Comparison of ENCODE assay signal across 14 cellular contexts in genomic region chr6:49476564-49476963, GRCh38. TPM values are rescaled to one million over a fixed set of nuclear protein-coding genes. Genes with fewer than 3 reads are reported as not detected.
"Had no signal": no experiment of that assay in that cellular context is flagged by ENCODE, and none has a peak within 500 bp of the region (broad histone marks: within the 10 kb centered on the region; RNA-seq: fewer than 3 reads in every experiment).

No MANE protein-coding gene starts in this region.

RNA-seq across cellular contexts. Expression of gene GLYATL3, which starts 23.2 kb away (rescaled TPM):
- total RNA-seq: activated B cell treated with CpG ODN at 0.5 μM for 24 hours; activated CD4-positive, alpha-beta memory T cell treated with anti-CD3 and anti-CD28 coated beads for 36 hours; activated CD4-positive, alpha-beta memory T cell treated with anti-CD3 and anti-CD28 coated beads, Interleukin-2, amount 10 ng/mL, durations not matched to agents 7 days and 5 days; activated CD4-positive, alpha-beta T cell treated with anti-CD3 and anti-CD28 coated beads for 36 hours; activated CD4-positive, alpha-beta T cell treated with anti-CD3 and anti-CD28 coated beads, Interleukin-2, amount 10 ng/mL, durations not matched to agents 24 days and 14 days; activated CD4-positive, alpha-beta T cell treated with anti-CD3 and anti-CD28 coated beads, Interleukin-2, amount 10 ng/mL, durations not matched to agents 7 days and 5 days; activated CD8-positive, alpha-beta memory T cell treated with anti-CD3 and anti-CD28 coated beads for 36 hours; activated CD8-positive, alpha-beta memory T cell treated with anti-CD3 and anti-CD28 coated beads, Interleukin-2, amount 10 ng/mL, durations not matched to agents 7 days and 5 days; activated CD8-positive, alpha-beta T cell treated with anti-CD3 and anti-CD28 coated beads for 36 hours; activated CD8-positive, alpha-beta T cell treated with anti-CD3 and anti-CD28 coated beads, Interleukin-2, amount 10 ng/mL, durations not matched to agents 7 days and 5 days; T-helper 1 cell treated with Interleukin-12 subunit alpha and Interleukin-12 subunit beta and Interleukin-4 antibody, amounts not matched to agents 30 ng/mL and 1 ng/mL, for 36 hours; T-helper 17 cell; T-helper 2 cell treated with Interferon-gamma antibody and Interleukin-4, amounts not matched to agents 100 ng/mL and 5 ng/mL, for 36 hours; WTC11 had no signal
